21 cellular contexts compared by ENCODE assay signal in the genomic region with DNA sequence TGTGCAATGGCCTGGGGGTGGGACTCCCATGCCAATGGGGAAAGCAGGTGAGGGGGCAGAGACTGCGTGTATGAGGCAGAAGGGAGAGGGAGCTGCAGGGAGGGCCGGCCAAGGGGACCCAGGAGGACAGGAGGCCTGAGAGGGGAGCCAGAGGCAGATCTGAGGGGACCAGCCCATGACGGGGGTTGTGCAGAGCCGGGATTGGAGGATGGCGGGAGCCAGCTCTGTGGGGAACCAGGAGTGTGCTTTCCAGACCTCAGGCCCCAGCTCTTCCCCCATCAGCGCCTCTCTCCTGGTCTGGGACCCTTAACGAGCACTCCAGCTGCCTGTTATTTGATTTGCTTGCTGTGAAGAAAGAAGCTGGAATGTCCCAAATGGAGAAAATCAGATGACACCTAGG. TPM values are rescaled to one million over a fixed set of nuclear protein-coding genes. Genes with fewer than 3 reads are reported as not detected.
"Had no signal": no experiment of that assay in that cellular context is flagged by ENCODE, and none has a peak within 500 bp of the region (broad histone marks: within the 10 kb centered on the region; RNA-seq: fewer than 3 reads in every experiment).

No MANE protein-coding gene starts in this region.

- H3K27ac ChIP-seq: brain microvascular endothelial cell, left lung, neutrophil, transverse colon had no signal

- H3K36me3 ChIP-seq: left lung, neutrophil, transverse colon had no signal

- H3K9me3 ChIP-seq: left lung, mucosa of descending colon, neutrophil, transverse colon had no signal

- H3K4me3 ChIP-seq: left lung, mucosa of descending colon, transverse colon had no signal

- ATAC-seq: activated CD8-positive, alpha-beta T cell treated with anti-CD3 and anti-CD28 coated beads, Interleukin-2, amount 10 ng/mL, durations not matched to agents 7 days and 5 days; left lung; mucosa of descending colon; naive thymus-derived CD4-positive, alpha-beta T cell had no signal

- DNase-seq: activated CD4-positive, alpha-beta T cell treated with anti-CD3 and anti-CD28 coated beads, Interleukin-2, amount 10 ng/mL, durations not matched to agents 24 days and 14 days; activated CD4-positive, CD25-positive, alpha-beta regulatory T cell; activated CD8-positive, alpha-beta memory T cell treated with anti-CD3 and anti-CD28 coated beads, Interleukin-2, amount 50 U/mL, for 4 hours; activated CD8-positive, alpha-beta T cell treated with anti-CD3 and anti-CD28 coated beads, Interleukin-2, amount 10 ng/mL, durations not matched to agents 7 days and 5 days; activated gamma-delta T cell; activated T-cell treated with anti-CD3 and anti-CD28 coated beads, Interleukin-2, amount 50 U/mL, for 48 hours; amygdala; brain microvascular endothelial cell; effector CD8-positive, alpha-beta T cell; islet precursor cell; left lung; mammary epithelial cell; mucosa of descending colon; naive thymus-derived CD4-positive, alpha-beta T cell; stimulated activated CD4-positive, alpha-beta T cell treated with anti-CD3 and anti-CD28 coated beads, Interleukin-15, amount 100 ng/mL, for 24 hours; stimulated activated CD4-positive, alpha-beta T cell treated with anti-CD3 and anti-CD28 coated beads, Interleukin-4, amount 100 ng/mL, for 1 hour; stimulated activated naive CD4-positive, alpha-beta T cell; substantia nigra; T-helper 2 cell; transverse colon had no signal

- H3K27me3 ChIP-seq: brain microvascular endothelial cell had no signal

RNA-seq across cellular contexts. Expression of a gene that starts 4.6 kb away (rescaled TPM):
- total RNA-seq: activated CD4-positive, alpha-beta T cell treated with anti-CD3 and anti-CD28 coated beads, Interleukin-2, amount 10 ng/mL, durations not matched to agents 24 days and 14 days; activated CD8-positive, alpha-beta T cell treated with anti-CD3 and anti-CD28 coated beads, Interleukin-2, amount 10 ng/mL, durations not matched to agents 7 days and 5 days had no signal
